In the genomic region with DNA sequence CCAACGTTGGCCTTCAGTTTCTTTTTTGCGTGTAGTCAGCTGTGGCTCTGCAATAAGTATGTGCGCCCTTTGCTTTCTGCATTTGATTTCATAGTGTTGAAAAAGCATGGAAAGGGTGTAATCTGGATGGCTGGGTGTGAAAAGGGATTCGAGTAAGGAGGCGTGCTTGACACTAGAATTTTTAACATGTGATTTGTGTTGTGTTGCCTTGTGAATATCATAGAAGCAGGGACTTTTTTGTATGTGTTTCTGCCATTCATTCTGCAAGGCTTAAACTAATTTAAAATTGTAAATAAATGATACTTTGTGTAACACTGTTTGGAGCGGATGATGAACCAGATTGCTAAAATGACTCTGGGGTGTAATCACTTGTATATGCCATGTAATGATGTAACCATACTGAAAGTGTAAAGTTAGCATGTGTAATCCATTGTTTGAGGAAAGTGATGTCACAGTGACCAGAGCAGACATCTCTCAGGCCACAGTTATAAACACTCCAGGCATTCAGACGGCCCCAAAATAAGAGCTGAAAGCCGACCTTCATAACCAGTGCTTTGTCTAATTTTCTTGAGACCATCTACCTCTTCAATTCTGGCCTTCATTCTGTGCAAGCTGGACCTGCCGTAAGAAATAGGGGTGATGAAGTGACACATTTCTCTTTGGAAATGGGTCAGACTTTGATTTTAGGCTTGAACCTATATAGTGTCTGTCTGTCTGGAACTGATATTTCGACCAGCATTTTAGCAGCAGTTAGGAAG, we compare ENCODE assay signal across 11 cellular contexts. TPM values are rescaled to one million over a fixed set of nuclear protein-coding genes. Genes with fewer than 3 reads are reported as not detected.
DNase-seq lines count a peak whose midpoint lies in the region; ATAC-seq, FAIRE-seq and TF ChIP-seq lines count a peak whose summit lies in the region.
"Had no signal": no experiment of that assay in that cellular context is flagged by ENCODE, and none has a peak within 500 bp of the region (broad histone marks: within the 10 kb centered on the region; RNA-seq: fewer than 3 reads in every experiment).

No MANE protein-coding gene starts in this region.

- H3K4me3 ChIP-seq in H1 (ENCODE audit: extremely low read depth in 1 of 4, insufficient read depth in 2 of 4, low read depth in 3 of 4, low read length in 4 of 4) = peak overlapping the region in 2 of 4 experiments; percentile 5 to 29; a peak in 2 of 8 replicates
- H3K4me3 ChIP-seq in liver (ENCODE audit: low read depth in 1 of 3, low read length in 3 of 3) = no peak overlapping the region
- peak overlapping the region; percentile 13 to 41 (median 33) for H3K4me3 ChIP-seq in tibial nerve
- H3K4me3 ChIP-seq in lower leg skin (ENCODE audit: low read depth, poor library complexity, severe bottlenecking) = no peak overlapping the region

- H3K14ac ChIP-seq in H1 (ENCODE audit: insufficient read length) = no peak overlapping the region

- no peak for FAIRE-seq in H1 (lab: Jason Lieb, UNC)

- TF ChIP-seq RAD21 in H1 (IDR thresholded peaks at IDR 0.05 in 1 of 2, conservative IDR thresholded peaks at IDR 0.05 in 1 of 2; ENCODE audit: low read depth in 2 of 2, low read length in 2 of 2) (no peak), liver (IDR thresholded peaks at IDR 0.05) (no peak)

- H3K9ac ChIP-seq in H1 (replicated peaks in 1 of 4; ENCODE audit: extremely low read depth in 1 of 4, low read depth in 3 of 4, low read length in 3 of 4) = no peak overlapping the region
- no peak overlapping the region for H3K9ac ChIP-seq in liver (ENCODE audit: low read depth in 1 of 2, low read length in 2 of 2)

- DNase-seq in NCI-H2107 (lab: John Stamatoyannopoulos, UW) = peak; percentile 30
- DNase-seq in H1 (ENCODE audit: low read depth in 1 of 2, low spot score in 2 of 2) = no peak
- DNase-seq in tibial nerve (ENCODE audit: low spot score in 2 of 2) = no peak
- DNase-seq in stimulated activated naive CD8-positive, alpha-beta T cell treated with anti-CD3 and anti-CD28 coated beads, Interleukin-15, Interleukin-2, amounts not matched to agents 100 U/mL and 50 U/mL, for 24 hours = no peak
- DNase-seq in NCI-H2227 treated with DMSO at 0.1 percent for 48 hours (lab: John Stamatoyannopoulos, UW) = no peak
- DNase-seq in lower leg skin (ENCODE audit: low spot score in 2 of 2) = no peak
- DNase-seq in activated CD4-positive, CD25-positive, alpha-beta regulatory T cell treated with anti-CD3 and anti-CD28 coated beads, Interleukin-2, amount 50 U/mL, for 72 hours = no peak
- DNase-seq: HCEC 1CT; stimulated activated naive B cell treated with anti-CD40 and anti-IgM and Interleukin-4, amounts not matched to agents 10 μg/mL and 1 μg/mL and 100 μg/mL, for 72 hours had no signal

- H3K79me1 ChIP-seq in H1 (ENCODE audit: low read depth, low read length) = no peaks in the 10 kb centered on the region

- no peaks in the 10 kb centered on the region; the same call in 1 of the 2 replicates for H3K23me2 ChIP-seq in H1 (ENCODE audit: low read depth, low read length)

- H2BK15ac ChIP-seq in H1 (ENCODE audit: low read length) = no peak overlapping the region

- no peak overlapping the region for H2AK5ac ChIP-seq in H1 (ENCODE audit: low read depth, low read length)

- no peak overlapping the region for H2AFZ ChIP-seq in H1 (ENCODE audit: low read length)

- no peak overlapping the region for H3K23ac ChIP-seq in H1 (ENCODE audit: insufficient read length)

- H3K36me3 ChIP-seq in H1 (ENCODE audit: control insufficient read depth in 2 of 4, insufficient read depth in 4 of 4, low read length in 3 of 4) (no peaks in the 10 kb centered on the region), liver (ENCODE audit: control insufficient read depth in 4 of 4, insufficient read depth in 3 of 4, low read depth in 1 of 4, low read length in 3 of 4) (no peaks in the 10 kb centered on the region), tibial nerve (no peaks in the 10 kb centered on the region)

- no peak for TF ChIP-seq POLR2A in H1 (IDR thresholded peaks at IDR 0.05; ENCODE audit: control extremely low read depth in 1 of 2, low read depth in 2 of 2, low read length in 2 of 2)
- TF ChIP-seq POLR2A in tibial nerve (IDR thresholded peaks at IDR 0.05) = no peak
- no peak for TF ChIP-seq POLR2A in lower leg skin (IDR thresholded peaks at IDR 0.05)

- no peak overlapping the region for H2BK12ac ChIP-seq in H1 (ENCODE audit: low read depth, low read length)

- no peak overlapping the region for H3K4ac ChIP-seq in H1 (replicated peaks; ENCODE audit: insufficient read length, low read depth, low read length)

- no peak overlapping the region for H2BK5ac ChIP-seq in H1 (ENCODE audit: low read depth, low read length)

- POLR2A ChIA-PET in H1 (lab: Charles Lee; ENCODE audit: partially characterized antibody) = no interaction called here

- H4K5ac ChIP-seq in H1 (ENCODE audit: insufficient read length, low read depth, low read length) = no peak overlapping the region

- no peaks in the 10 kb centered on the region for H3K27me3 ChIP-seq in H1 (replicated peaks in 1 of 4; ENCODE audit: control insufficient read depth in 3 of 4, extremely low read depth in 1 of 4, insufficient read depth in 3 of 4, low read length in 3 of 4)
- no peaks in the 10 kb centered on the region for H3K27me3 ChIP-seq in liver (ENCODE audit: control insufficient read depth in 4 of 4, insufficient read depth in 4 of 4, low read length in 3 of 4)
- no peaks in the 10 kb centered on the region for H3K27me3 ChIP-seq in tibial nerve

- ATAC-seq in stimulated activated naive CD8-positive, alpha-beta T cell treated with anti-CD3 and anti-CD28 coated beads, Interleukin-15, Interleukin-2, amounts not matched to agents 100 U/mL and 50 U/mL, for 24 hours = no peak
- ATAC-seq: stimulated activated naive B cell treated with anti-CD40 and anti-IgM and Interleukin-4, amounts not matched to agents 10 μg/mL and 1 μg/mL and 100 μg/mL, for 72 hours had no signal

- no peak overlapping the region for H4K91ac ChIP-seq in H1 (replicated peaks; ENCODE audit: insufficient read length, low read length)

- TF ChIP-seq CTCF in H1 (IDR thresholded peaks at IDR 0.05; ENCODE audit: control extremely low read depth in 1 of 3, insufficient read depth in 1 of 3, low read depth in 1 of 3, low read length in 3 of 3) (no peak), liver (IDR thresholded peaks at IDR 0.05; ENCODE audit: low read depth, low read length, missing input control) (no peak), tibial nerve (IDR thresholded peaks at IDR 0.05) (no peak), lower leg skin (IDR thresholded peaks at IDR 0.05) (no peak)

- H3K4me1 ChIP-seq in H1 (replicated peaks in 1 of 4; ENCODE audit: control insufficient read depth in 3 of 4, insufficient read depth in 4 of 4, low read length in 3 of 4) (peaks cover 0 to 6% (median 0%) of the 10 kb centered on the region in 4 experiments; a peak in 4 of 7 replicates), liver (ENCODE audit: control insufficient read depth in 4 of 4, insufficient read depth in 4 of 4, low read length in 3 of 4) (no peaks in the 10 kb centered on the region), tibial nerve (peaks cover 0 to 13% (median 6%) of the 10 kb centered on the region in 4 donors)

- CTCF ChIA-PET in H1 (lab: Charles Lee; ENCODE audit: partially characterized antibody) = interaction anchor here (0.5 to 1.3 kb wide), 3 partner anchors 11 to 188 kb away, joined by 3 to 4 read pairs (median 3); no protein-coding TSS in a partner anchor

- H3K4me2 ChIP-seq in H1 (ENCODE audit: insufficient read depth in 1 of 2, low read depth in 2 of 2, low read length in 2 of 2) = peak overlapping the region; percentile 1 to 21; a peak in 2 of 4 replicates

- H2BK120ac ChIP-seq in H1 (replicated peaks; ENCODE audit: low read depth, low read length) = no peak overlapping the region

- H3K56ac ChIP-seq in H1 (replicated peaks; ENCODE audit: insufficient read length, low read depth, low read length) = no peak overlapping the region

- H3K9me3 ChIP-seq in H1 (ENCODE audit: insufficient read depth in 2 of 2, low read depth in 1 of 2, low read length in 1 of 2) = no peaks in the 10 kb centered on the region
- H3K9me3 ChIP-seq in liver (ENCODE audit: control insufficient read depth in 4 of 4, low read length in 3 of 4) = no peaks in the 10 kb centered on the region
- no peaks in the 10 kb centered on the region for H3K9me3 ChIP-seq in tibial nerve

- no peak overlapping the region for H2BK20ac ChIP-seq in H1 (ENCODE audit: low read length)

- TF ChIP-seq EP300 in H1 (IDR thresholded peaks at IDR 0.05; ENCODE audit: borderline replicate concordance in 1 of 2, low read depth in 2 of 2, low read length in 2 of 2) (no peak), tibial nerve (IDR thresholded peaks at IDR 0.05) (peak in 1 of 2 donors; percentile 33)

- H4K8ac ChIP-seq in H1 (ENCODE audit: extremely low read depth, insufficient read depth, low read length) = no peak overlapping the region

- H3K18ac ChIP-seq in H1 (ENCODE audit: extremely low read depth, low read length) = no peak overlapping the region; the same call in 1 of the 2 replicates

- intact Hi-C loops in lower leg skin (cut with DNase I; ENCODE audit: low total_unique reads) = no loop called here

- WGBS in H1 (ENCODE audit: extremely low coverage in 1 of 2, insufficient coverage in 1 of 2, insufficient read length in 1 of 2, insufficient replicate concordance in 2 of 2, low coverage in 1 of 2, low lambda C conversion rate in 2 of 2, missing lambda C conversion rate in 1 of 2), 2 experiments = 82% methylated on average over 10 of the region's 10 CpGs; no CpG with 5 or more reads in 1 of the 2 experiments
- WGBS in liver = 82% methylated on average over 10 of the region's 10 CpGs
- 31 to 38% methylated on average over 10 of the region's 10 CpGs for WGBS in tibial nerve, 2 donors
- 62 to 70% methylated on average over 10 of the region's 10 CpGs for WGBS in lower leg skin, 2 donors

- H4K20me1 ChIP-seq in H1 (replicated peaks in 1 of 2; ENCODE audit: control insufficient read depth in 1 of 2, insufficient read depth in 2 of 2, low read length in 2 of 2) = no peaks in the 10 kb centered on the region

- no peaks in the 10 kb centered on the region for H3K79me2 ChIP-seq in H1 (ENCODE audit: control insufficient read depth in 1 of 2, insufficient read depth in 2 of 2, low read length in 2 of 2)

- H3K27ac ChIP-seq in H1 (ENCODE audit: low read depth, low read length) (no peak overlapping the region), liver (ENCODE audit: low read depth in 1 of 2, low read length in 2 of 2) (peak overlapping the region; percentile 54 to 71), tibial nerve (peak overlapping the region; percentile 63 to 92 (median 75))

RNA-seq across cellular contexts. Expression of gene SH3BGR, which starts 0.6 kb away (rescaled TPM):
- 5.5 and 5.9 TPM in 2 replicates for total RNA-seq in H1 (2021; fragmentation: NEBNext Ultra II Directional; extraction: Animal tissue kit (Norgen Biotek cat#: 25700))
- polyA plus RNA-seq in H1 (2011; rRNA removed) = 2.1 and 8.2 TPM in 2 replicates
- 1.4 TPM for polyA plus RNA-seq in H1 (2011; cell fraction: cytosol; rRNA removed)
- polyA plus RNA-seq in H1 (2011; cell fraction: nucleus; rRNA removed) = 0.71 TPM
- 2.8 to 3.3 TPM (median 3.1 TPM) in 4 replicates for polyA plus RNA-seq in H1 (2012, experiment 1 of 2)
- polyA plus RNA-seq in H1 (2012, experiment 2 of 2) = 1.2 TPM
- 10.1 TPM for polyA plus RNA-seq in H1 (2013, experiment 1 of 2)
- 9.7 TPM for polyA plus RNA-seq in H1 (2013, experiment 2 of 2)
- polyA minus RNA-seq in H1 (2011; rRNA and poly(A)+ RNA removed) = 1.3 and 1.9 TPM in 2 replicates
- not detected for polyA minus RNA-seq in H1 (2011; cell fraction: cytosol; rRNA and poly(A)+ RNA removed)
- polyA minus RNA-seq in H1 (2011; cell fraction: nucleus; rRNA and poly(A)+ RNA removed) = 1.00 TPM
- under 1 TPM; 0.33 to 0.92 TPM for total RNA-seq in liver
- polyA plus RNA-seq in liver = 1 to 10 TPM; 3.1 to 5.4 TPM
- total RNA-seq in tibial nerve = 1 to 10 TPM; 2.4 to 9.6 (median 4.4) TPM
- 1 to 10 TPM in 2 of 4 donors, under 1 TPM in 1, not detected in 1; 0.74 to 3.7 (median 3.5) TPM for total RNA-seq in lower leg skin

RNA-seq across cellular contexts. Expression of gene LCA5L, which starts 6.8 kb away (rescaled TPM):
- 0.57 and 0.84 TPM in 2 replicates for total RNA-seq in H1 (2021; fragmentation: NEBNext Ultra II Directional; extraction: Animal tissue kit (Norgen Biotek cat#: 25700))
- polyA plus RNA-seq in H1 (2011; rRNA removed) = 0.11 and 0.20 TPM in 2 replicates
- 0.26 TPM for polyA plus RNA-seq in H1 (2011; cell fraction: cytosol; rRNA removed)
- 0.37 TPM for polyA plus RNA-seq in H1 (2011; cell fraction: nucleus; rRNA removed)
- 0.17 to 0.66 TPM (median 0.45 TPM) in 4 replicates for polyA plus RNA-seq in H1 (2012, experiment 1 of 2)
- not detected for polyA plus RNA-seq in H1 (2012, experiment 2 of 2)
- polyA plus RNA-seq in H1 (2013, experiment 1 of 2) = 0.65 TPM
- 0.61 TPM for polyA plus RNA-seq in H1 (2013, experiment 2 of 2)
- polyA minus RNA-seq in H1 (2011; rRNA and poly(A)+ RNA removed) = 0.24 and 0.38 TPM in 2 replicates
- not detected for polyA minus RNA-seq in H1 (2011; cell fraction: cytosol; rRNA and poly(A)+ RNA removed)
- polyA minus RNA-seq in H1 (2011; cell fraction: nucleus; rRNA and poly(A)+ RNA removed) = not detected
- total RNA-seq in liver = 1 to 10 TPM in 1 of 2 donors, under 1 TPM in 1; 0.19 to 1.6 TPM
- 1 to 10 TPM in 1 of 2 donors, under 1 TPM in 1; 0.82 to 1.2 TPM for polyA plus RNA-seq in liver
- total RNA-seq in tibial nerve = 1 to 10 TPM in 2 of 4 donors, under 1 TPM in 1, not detected in 1; 0.66 to 5.9 (median 1.9) TPM
- total RNA-seq in lower leg skin = under 1 TPM in 3 of 4 donors, not detected in 1; 0.30 to 0.81 (median 0.79) TPM
- total RNA-seq: occipital lobe had no signal

Comparison
In these comparisons a context has a peak if more than half of its experiments do, and no peak if none do; other contexts are left out.
1. H3K4me3 ChIP-seq: peak in tibial nerve (4 of 4); none in liver (0 of 3) and lower leg skin (single experiment).